1 cellular context compared by ENCODE assay signal in the genomic region with DNA sequence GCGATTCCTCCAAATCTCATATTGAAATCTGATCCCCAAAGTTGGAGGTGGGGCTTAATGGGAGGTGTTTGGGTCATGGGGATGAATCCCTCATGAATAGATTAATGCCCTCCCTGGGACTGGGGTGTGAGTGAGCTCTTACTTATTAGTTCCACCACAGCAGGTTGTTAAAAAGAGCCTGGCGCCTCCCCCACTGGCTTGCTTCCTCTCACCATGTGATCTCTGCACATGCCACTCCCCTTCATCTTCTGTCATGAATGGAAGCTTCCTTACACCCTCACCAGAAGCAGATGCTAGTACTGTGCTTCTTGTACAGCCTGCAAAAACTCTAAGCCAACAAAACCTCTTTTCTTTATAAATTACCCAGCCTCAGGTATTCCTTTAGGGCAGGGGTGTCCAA.
TF ChIP-seq lines count a peak whose summit lies in the region.

No MANE protein-coding gene starts in this region.

TF ChIP-seq in GM23338, 12 proteins besides CTCF, POLR2A, EP300 and RAD21 (continued from another document):
- TF ChIP-seq EZH2phosphoT487 (IDR thresholded peaks at IDR 0.05; ENCODE audit: unreplicated experiment) (no peak), ZNF114 (CRISPR knock-in tag; IDR thresholded peaks at IDR 0.05) (no peak)
